13 cellular contexts compared by ENCODE assay signal in genomic region chr20:40275738-40276137, GRCh38.
"Had no signal": no experiment of that assay in that cellular context is flagged by ENCODE, and none has a peak within 500 bp of the region (broad histone marks: within the 10 kb centered on the region; RNA-seq: fewer than 3 reads in every experiment).

No MANE protein-coding gene starts in this region.

- H3K27ac ChIP-seq: ascending aorta, dorsolateral prefrontal cortex, foreskin keratinocyte, heart left ventricle, pancreas, stomach, uterus had no signal

- H3K27ac Mint-ChIP-seq: activated naive CD8-positive, alpha-beta T cell treated with anti-CD3 and anti-CD28 coated beads, Interleukin-2, amount 10 ng/mL, durations not matched to agents 7 days and 5 days; T-helper 1 cell treated with Interleukin-12 subunit alpha and Interleukin-12 subunit beta and Interleukin-4 antibody, amounts not matched to agents 30 μg/mL and 1 μg/mL, for 36 hours had no signal

- DNase-seq: activated CD4-positive, alpha-beta T cell treated with anti-CD3 and anti-CD28 coated beads, Interleukin-2, amount 50 U/mL, for 48 hours; activated naive CD8-positive, alpha-beta T cell treated with anti-CD3 and anti-CD28 coated beads, Interleukin-2, amount 10 ng/mL, durations not matched to agents 7 days and 5 days; activated T-cell treated with anti-CD3 and anti-CD28 coated beads, Interleukin-2, amount 50 U/mL, for 48 hours; dorsolateral prefrontal cortex; foreskin keratinocyte; pancreas; stimulated activated CD4-positive, alpha-beta T cell treated with anti-CD3 and anti-CD28 coated beads, Interleukin-4, amount 100 ng/mL, for 4 hours; stomach had no signal

- H3K9me3 ChIP-seq: ascending aorta, heart left ventricle, pancreas, stomach, uterus had no signal

- H3K9me3 Mint-ChIP-seq: activated naive CD8-positive, alpha-beta T cell treated with anti-CD3 and anti-CD28 coated beads, Interleukin-2, amount 10 ng/mL, durations not matched to agents 7 days and 5 days; neural crest cell; T-helper 1 cell treated with Interleukin-12 subunit alpha and Interleukin-12 subunit beta and Interleukin-4 antibody, amounts not matched to agents 30 μg/mL and 1 μg/mL, for 36 hours had no signal

- H3K4me3 Mint-ChIP-seq: activated naive CD8-positive, alpha-beta T cell treated with anti-CD3 and anti-CD28 coated beads, Interleukin-2, amount 10 ng/mL, durations not matched to agents 7 days and 5 days; neural crest cell; T-helper 1 cell treated with Interleukin-12 subunit alpha and Interleukin-12 subunit beta and Interleukin-4 antibody, amounts not matched to agents 30 μg/mL and 1 μg/mL, for 36 hours had no signal

- H3K27me3 ChIP-seq: ascending aorta, foreskin keratinocyte, heart left ventricle, pancreas, stomach, uterus had no signal

- H3K36me3 ChIP-seq: ascending aorta, heart left ventricle, pancreas, stomach, uterus had no signal

- H3K4me3 ChIP-seq: ascending aorta, dorsolateral prefrontal cortex, heart left ventricle, pancreas, stomach, uterus had no signal

- H3K4me1 Mint-ChIP-seq: activated naive CD8-positive, alpha-beta T cell treated with anti-CD3 and anti-CD28 coated beads, Interleukin-2, amount 10 ng/mL, durations not matched to agents 7 days and 5 days had no signal

- H3K36me3 Mint-ChIP-seq: activated naive CD8-positive, alpha-beta T cell treated with anti-CD3 and anti-CD28 coated beads, Interleukin-2, amount 10 ng/mL, durations not matched to agents 7 days and 5 days had no signal

- ATAC-seq: foreskin keratinocyte, pancreas had no signal

- H3K4me1 ChIP-seq: pancreas, uterus had no signal
